ENCODE assay signal across 14 cellular contexts in genomic region chr17:20922128-20922670, GRCh38.
DNase-seq lines count a peak whose midpoint lies in the region; ATAC-seq and TF ChIP-seq lines count a peak whose summit lies in the region.
"Had no signal": no experiment of that assay in that cellular context is flagged by ENCODE, and none has a peak within 500 bp of the region (broad histone marks: within the 10 kb centered on the region; RNA-seq: fewer than 3 reads in every experiment).

No MANE protein-coding gene starts in this region.

- intact Hi-C loops in head of caudate nucleus (cut with DNase I) = no loop called here

- TF ChIP-seq CTCF in RWPE2 (IDR thresholded peaks at IDR 0.05; ENCODE audit: poor library complexity, severe bottlenecking) (no peak), fibroblast of pulmonary artery (IDR thresholded peaks at IDR 0.05; ENCODE audit: low read length, missing control alignments) (no peak), osteoblast (IDR thresholded peaks at IDR 0.05; ENCODE audit: extremely low read depth, low read depth, low read length) (no peak)

- peak overlapping the region; percentile 0 for H2AFZ ChIP-seq in osteoblast (ENCODE audit: low read length)

- H3K27me3 ChIP-seq in RWPE2 (ENCODE audit: insufficient read depth, poor library complexity, severe bottlenecking) (no peaks in the 10 kb centered on the region), osteoblast (ENCODE audit: insufficient read depth, low read length) (no peaks in the 10 kb centered on the region)
- H3K27me3 ChIP-seq: colonic mucosa, spleen had no signal

- peaks cover 30% of the 10 kb centered on the region for H3K4me1 ChIP-seq in RWPE2 (ENCODE audit: insufficient read depth, poor library complexity, severe bottlenecking)
- peaks cover 48% of the 10 kb centered on the region for H3K4me1 ChIP-seq in osteoblast (ENCODE audit: insufficient read depth, low read length)
- H3K4me1 ChIP-seq: colonic mucosa had no signal

- DNase-seq in EL = peak; percentile 52
- DNase-seq in RWPE2 (ENCODE audit: low spot score) = no peak
- DNase-seq in fibroblast of pulmonary artery (ENCODE audit: low read depth) = peak; percentile 55
- DNase-seq in osteoblast (ENCODE audit: insufficient read length, low spot score, missing footprints) = peak; percentile 83
- DNase-seq in SKM-1 treated with dmso at 0.1 percent for 144 hours (lab: John Stamatoyannopoulos, UW; ENCODE audit: unreplicated experiment) = no peak
- no peak for DNase-seq in head of caudate nucleus
- DNase-seq: activated CD4-positive, alpha-beta T cell treated with anti-CD3 and anti-CD28 coated beads for 4 hours; CD4-positive, alpha-beta T cell; colonic mucosa; hypothalamus; NCI-H2227 treated with DMSO at 0.1 percent for 48 hours; spleen had no signal

- H4K20me1 ChIP-seq in osteoblast (ENCODE audit: insufficient read depth, low read length) = no peaks in the 10 kb centered on the region

- H3K27ac ChIP-seq in RWPE2 (ENCODE audit: poor library complexity, severe bottlenecking) (no peak overlapping the region), osteoblast (ENCODE audit: low read depth, low read length) (no peak overlapping the region)
- H3K27ac ChIP-seq: colonic mucosa had no signal

- H3K4me3 ChIP-seq in RWPE2 (ENCODE audit: severe bottlenecking) (no peak overlapping the region), fibroblast of pulmonary artery (replicated peaks; ENCODE audit: low read depth, low read length) (no peak overlapping the region), osteoblast (ENCODE audit: insufficient read depth, low read length) (no peak overlapping the region)
- H3K4me3 ChIP-seq: colonic mucosa, spleen had no signal

- H3K9me3 ChIP-seq in RWPE2 (ENCODE audit: severe bottlenecking) (no peaks in the 10 kb centered on the region), osteoblast (ENCODE audit: low read depth, low read length) (no peaks in the 10 kb centered on the region)
- H3K9me3 ChIP-seq: colonic mucosa had no signal

- peak; percentile 45; the same call in 1 of the 3 replicates for ATAC-seq in RWPE2 (ENCODE audit: low read depth)
- no peak for ATAC-seq in GM21619 (IDR thresholded peaks at IDR 0.05; ENCODE audit: unreplicated experiment)
- ATAC-seq in GM21737 (IDR thresholded peaks at IDR 0.05; ENCODE audit: unreplicated experiment) = no peak

- no peaks in the 10 kb centered on the region for H3K79me2 ChIP-seq in osteoblast (ENCODE audit: insufficient read depth, low read length)

- H3K36me3 ChIP-seq in RWPE2 (ENCODE audit: low read depth) (no peaks in the 10 kb centered on the region), osteoblast (ENCODE audit: insufficient read depth, low read length) (no peaks in the 10 kb centered on the region)
- H3K36me3 ChIP-seq: colonic mucosa, spleen had no signal

- H3K4me2 ChIP-seq in osteoblast (ENCODE audit: insufficient read depth, low read length) = no peak overlapping the region

Comparison
In these comparisons a context has a peak if more than half of its experiments do, and no peak if none do; other contexts are left out.
1. DNase-seq: peak in EL (single experiment), fibroblast of pulmonary artery (single experiment) and osteoblast (single experiment); none in RWPE2 (single experiment), SKM-1 treated with dmso at 0.1 percent for 144 hours (single experiment) and head of caudate nucleus (0 of 42).